1 cellular context compared by ENCODE assay signal in the genomic region with DNA sequence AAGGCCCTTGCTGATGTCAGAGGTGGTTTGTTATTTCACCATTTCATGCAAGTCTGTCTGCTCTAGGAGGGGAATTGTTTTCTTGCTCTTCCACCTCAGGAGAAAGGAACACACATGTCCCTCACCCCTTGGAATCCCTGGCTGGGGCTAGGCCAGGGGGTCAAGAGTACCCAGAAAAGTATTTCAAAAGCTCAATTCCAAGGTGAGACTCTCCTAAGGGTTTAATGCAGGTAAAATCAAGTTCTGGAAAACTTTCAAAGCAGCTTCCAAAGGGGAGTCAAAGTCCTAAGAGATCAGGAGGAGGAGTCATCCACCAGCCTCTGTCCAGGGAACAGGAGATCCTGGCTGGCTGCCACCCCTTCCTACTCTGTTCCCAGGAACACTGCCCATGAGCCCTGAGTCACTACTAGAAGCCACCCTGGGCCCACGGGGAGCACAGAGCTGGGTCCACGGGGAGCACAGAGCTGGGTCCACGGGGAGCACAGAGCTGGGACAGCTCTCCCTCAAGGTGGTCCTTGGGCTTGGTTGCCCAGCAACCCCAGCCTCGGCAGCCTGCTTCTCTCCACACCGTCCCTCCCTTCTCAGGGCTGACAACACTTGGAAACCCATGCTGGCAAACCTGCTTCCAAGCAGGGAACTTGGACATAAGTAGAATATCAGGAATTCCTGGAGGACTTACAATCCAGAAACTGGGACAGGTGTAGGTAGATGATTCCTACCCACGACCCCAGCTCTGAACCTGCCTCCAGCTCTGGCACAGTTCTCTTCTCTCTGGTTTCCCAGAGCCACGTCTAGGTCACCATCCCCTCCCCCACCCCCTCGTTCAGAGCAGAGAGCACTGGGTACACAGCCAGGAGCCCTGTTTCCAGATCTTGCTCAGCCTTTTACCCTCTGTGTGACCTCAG.
TF ChIP-seq lines count a peak whose summit lies in the region.

No MANE protein-coding gene starts in this region.

TF ChIP-seq in HepG2, 621 proteins besides CTCF, POLR2A, EP300 and RAD21 (continued from another document and continues in another):
- TF ChIP-seq CREM (IDR thresholded peaks at IDR 0.05) (no peak; the same call in 1 of the 2 replicates), CREM (CRISPR knock-in tag; IDR thresholded peaks at IDR 0.05) (no peak), YEATS2 (CRISPR knock-in tag; IDR thresholded peaks at IDR 0.05; ENCODE audit: borderline replicate concordance) (peak; percentile 29; the same call in 1 of the 2 replicates), ZNF337 (CRISPR knock-in tag; IDR thresholded peaks at IDR 0.05; ENCODE audit: borderline replicate concordance, low read depth) (no peak), ZNF230 (CRISPR knock-in tag; IDR thresholded peaks at IDR 0.05) (no peak), REXO4 (CRISPR knock-in tag; IDR thresholded peaks at IDR 0.05; ENCODE audit: borderline replicate concordance) (no peak), MAZ (IDR thresholded peaks at IDR 0.05; ENCODE audit: borderline replicate concordance, low read depth, low read length) (0 out of 2 replicates have a peak, but pooled peaks have one; percentile 28), MAZ (CRISPR knock-in tag; IDR thresholded peaks at IDR 0.05; ENCODE audit: low read depth) (0 out of 2 replicates have a peak, but pooled peaks have one; percentile 14), SOX6 (IDR thresholded peaks at IDR 0.05) (no peak), SOX6 (CRISPR knock-in tag; IDR thresholded peaks at IDR 0.05) (peak; percentile 43; the same call in 1 of the 2 replicates), ZNF7 (CRISPR knock-in tag; IDR thresholded peaks at IDR 0.05) (no peak), RFXAP (CRISPR knock-in tag; IDR thresholded peaks at IDR 0.05; ENCODE audit: borderline replicate concordance) (peak; percentile 47; the same call in 1 of the 2 replicates), SMARCC2 (IDR thresholded peaks at IDR 0.05) (no peak), KAT7 (CRISPR knock-in tag; IDR thresholded peaks at IDR 0.05; ENCODE audit: borderline replicate concordance) (peak; percentile 79; the same call in 1 of the 2 replicates), ZBTB7A (CRISPR knock-in tag; IDR thresholded peaks at IDR 0.05) (peak; percentile 60; the same call in 1 of the 2 replicates), ZFP1 (CRISPR knock-in tag; IDR thresholded peaks at IDR 0.05) (no peak), KMT2A (CRISPR knock-in tag; IDR thresholded peaks at IDR 0.05) (no peak), SP5 (CRISPR knock-in tag; IDR thresholded peaks at IDR 0.05; ENCODE audit: borderline replicate concordance, low read depth) (peak; percentile 75), HNRNPK (IDR thresholded peaks at IDR 0.05; ENCODE audit: low read depth, low read length, poor library complexity, severe bottlenecking) (no peak), HNF4A (CRISPR knock-in tag; IDR thresholded peaks at IDR 0.05) (peak; percentile 66), ZNF816 (CRISPR knock-in tag; IDR thresholded peaks at IDR 0.05; ENCODE audit: borderline replicate concordance) (no peak), ZNF772 (CRISPR knock-in tag; IDR thresholded peaks at IDR 0.05) (0 out of 2 replicates have a peak, but pooled peaks have one; percentile 17), THAP11 (CRISPR knock-in tag; IDR thresholded peaks at IDR 0.05) (peak; percentile 54; the same call in 1 of the 2 replicates), ZNF354B (CRISPR knock-in tag; IDR thresholded peaks at IDR 0.05) (0 out of 2 replicates have a peak, but pooled peaks have one; percentile 40), IRX3 (CRISPR knock-in tag; IDR thresholded peaks at IDR 0.05; ENCODE audit: borderline replicate concordance, low read depth) (no peak)
- TF ChIP-seq, protein P1, sequence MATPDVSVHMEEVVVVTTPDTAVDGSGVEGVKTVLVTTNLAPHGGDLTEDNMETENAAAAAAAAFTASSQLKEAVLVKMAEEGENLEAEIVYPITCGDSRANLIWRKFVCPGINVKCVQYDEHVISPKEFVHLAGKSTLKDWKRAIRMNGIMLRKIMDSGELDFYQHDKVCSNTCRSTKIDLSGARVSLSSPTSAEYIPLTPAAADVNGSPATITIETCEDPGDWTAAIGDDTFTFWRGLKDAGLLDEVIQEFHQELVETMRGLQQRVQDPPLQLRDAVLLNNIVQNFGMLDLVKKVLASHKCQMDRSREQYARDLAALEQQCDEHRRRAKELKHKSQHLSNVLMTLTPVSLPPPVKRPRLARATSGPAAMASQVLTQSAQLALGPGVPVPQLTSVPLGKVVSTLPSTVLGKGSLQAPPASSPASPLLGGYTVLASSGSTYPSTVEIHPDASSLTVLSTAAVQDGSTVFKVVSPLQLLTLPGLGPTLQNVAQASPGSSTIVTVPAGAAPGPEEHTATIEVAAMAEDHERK (CRISPR knock-in tag; IDR thresholded peaks at IDR 0.05; ENCODE audit: low read depth) = no peak
- TF ChIP-seq, protein P2, sequence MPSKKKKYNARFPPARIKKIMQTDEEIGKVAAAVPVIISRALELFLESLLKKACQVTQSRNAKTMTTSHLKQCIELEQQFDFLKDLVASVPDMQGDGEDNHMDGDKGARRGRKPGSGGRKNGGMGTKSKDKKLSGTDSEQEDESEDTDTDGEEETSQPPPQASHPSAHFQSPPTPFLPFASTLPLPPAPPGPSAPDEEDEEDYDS (CRISPR knock-in tag; IDR thresholded peaks at IDR 0.05) = no peak
- TF ChIP-seq, protein P3, sequence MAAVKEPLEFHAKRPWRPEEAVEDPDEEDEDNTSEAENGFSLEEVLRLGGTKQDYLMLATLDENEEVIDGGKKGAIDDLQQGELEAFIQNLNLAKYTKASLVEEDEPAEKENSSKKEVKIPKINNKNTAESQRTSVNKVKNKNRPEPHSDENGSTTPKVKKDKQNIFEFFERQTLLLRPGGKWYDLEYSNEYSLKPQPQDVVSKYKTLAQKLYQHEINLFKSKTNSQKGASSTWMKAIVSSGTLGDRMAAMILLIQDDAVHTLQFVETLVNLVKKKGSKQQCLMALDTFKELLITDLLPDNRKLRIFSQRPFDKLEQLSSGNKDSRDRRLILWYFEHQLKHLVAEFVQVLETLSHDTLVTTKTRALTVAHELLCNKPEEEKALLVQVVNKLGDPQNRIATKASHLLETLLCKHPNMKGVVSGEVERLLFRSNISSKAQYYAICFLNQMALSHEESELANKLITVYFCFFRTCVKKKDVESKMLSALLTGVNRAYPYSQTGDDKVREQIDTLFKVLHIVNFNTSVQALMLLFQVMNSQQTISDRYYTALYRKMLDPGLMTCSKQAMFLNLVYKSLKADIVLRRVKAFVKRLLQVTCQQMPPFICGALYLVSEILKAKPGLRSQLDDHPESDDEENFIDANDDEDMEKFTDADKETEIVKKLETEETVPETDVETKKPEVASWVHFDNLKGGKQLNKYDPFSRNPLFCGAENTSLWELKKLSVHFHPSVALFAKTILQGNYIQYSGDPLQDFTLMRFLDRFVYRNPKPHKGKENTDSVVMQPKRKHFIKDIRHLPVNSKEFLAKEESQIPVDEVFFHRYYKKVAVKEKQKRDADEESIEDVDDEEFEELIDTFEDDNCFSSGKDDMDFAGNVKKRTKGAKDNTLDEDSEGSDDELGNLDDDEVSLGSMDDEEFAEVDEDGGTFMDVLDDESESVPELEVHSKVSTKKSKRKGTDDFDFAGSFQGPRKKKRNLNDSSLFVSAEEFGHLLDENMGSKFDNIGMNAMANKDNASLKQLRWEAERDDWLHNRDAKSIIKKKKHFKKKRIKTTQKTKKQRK (IDR thresholded peaks at IDR 0.05; ENCODE audit: low read length) = no peak
- TF ChIP-seq, protein P4, sequence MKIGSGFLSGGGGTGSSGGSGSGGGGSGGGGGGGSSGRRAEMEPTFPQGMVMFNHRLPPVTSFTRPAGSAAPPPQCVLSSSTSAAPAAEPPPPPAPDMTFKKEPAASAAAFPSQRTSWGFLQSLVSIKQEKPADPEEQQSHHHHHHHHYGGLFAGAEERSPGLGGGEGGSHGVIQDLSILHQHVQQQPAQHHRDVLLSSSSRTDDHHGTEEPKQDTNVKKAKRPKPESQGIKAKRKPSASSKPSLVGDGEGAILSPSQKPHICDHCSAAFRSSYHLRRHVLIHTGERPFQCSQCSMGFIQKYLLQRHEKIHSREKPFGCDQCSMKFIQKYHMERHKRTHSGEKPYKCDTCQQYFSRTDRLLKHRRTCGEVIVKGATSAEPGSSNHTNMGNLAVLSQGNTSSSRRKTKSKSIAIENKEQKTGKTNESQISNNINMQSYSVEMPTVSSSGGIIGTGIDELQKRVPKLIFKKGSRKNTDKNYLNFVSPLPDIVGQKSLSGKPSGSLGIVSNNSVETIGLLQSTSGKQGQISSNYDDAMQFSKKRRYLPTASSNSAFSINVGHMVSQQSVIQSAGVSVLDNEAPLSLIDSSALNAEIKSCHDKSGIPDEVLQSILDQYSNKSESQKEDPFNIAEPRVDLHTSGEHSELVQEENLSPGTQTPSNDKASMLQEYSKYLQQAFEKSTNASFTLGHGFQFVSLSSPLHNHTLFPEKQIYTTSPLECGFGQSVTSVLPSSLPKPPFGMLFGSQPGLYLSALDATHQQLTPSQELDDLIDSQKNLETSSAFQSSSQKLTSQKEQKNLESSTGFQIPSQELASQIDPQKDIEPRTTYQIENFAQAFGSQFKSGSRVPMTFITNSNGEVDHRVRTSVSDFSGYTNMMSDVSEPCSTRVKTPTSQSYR (CRISPR knock-in tag; IDR thresholded peaks at IDR 0.05; ENCODE audit: borderline replicate concordance) = peak; percentile 52; the same call in 1 of the 2 replicates
- TF ChIP-seq, protein P5, sequence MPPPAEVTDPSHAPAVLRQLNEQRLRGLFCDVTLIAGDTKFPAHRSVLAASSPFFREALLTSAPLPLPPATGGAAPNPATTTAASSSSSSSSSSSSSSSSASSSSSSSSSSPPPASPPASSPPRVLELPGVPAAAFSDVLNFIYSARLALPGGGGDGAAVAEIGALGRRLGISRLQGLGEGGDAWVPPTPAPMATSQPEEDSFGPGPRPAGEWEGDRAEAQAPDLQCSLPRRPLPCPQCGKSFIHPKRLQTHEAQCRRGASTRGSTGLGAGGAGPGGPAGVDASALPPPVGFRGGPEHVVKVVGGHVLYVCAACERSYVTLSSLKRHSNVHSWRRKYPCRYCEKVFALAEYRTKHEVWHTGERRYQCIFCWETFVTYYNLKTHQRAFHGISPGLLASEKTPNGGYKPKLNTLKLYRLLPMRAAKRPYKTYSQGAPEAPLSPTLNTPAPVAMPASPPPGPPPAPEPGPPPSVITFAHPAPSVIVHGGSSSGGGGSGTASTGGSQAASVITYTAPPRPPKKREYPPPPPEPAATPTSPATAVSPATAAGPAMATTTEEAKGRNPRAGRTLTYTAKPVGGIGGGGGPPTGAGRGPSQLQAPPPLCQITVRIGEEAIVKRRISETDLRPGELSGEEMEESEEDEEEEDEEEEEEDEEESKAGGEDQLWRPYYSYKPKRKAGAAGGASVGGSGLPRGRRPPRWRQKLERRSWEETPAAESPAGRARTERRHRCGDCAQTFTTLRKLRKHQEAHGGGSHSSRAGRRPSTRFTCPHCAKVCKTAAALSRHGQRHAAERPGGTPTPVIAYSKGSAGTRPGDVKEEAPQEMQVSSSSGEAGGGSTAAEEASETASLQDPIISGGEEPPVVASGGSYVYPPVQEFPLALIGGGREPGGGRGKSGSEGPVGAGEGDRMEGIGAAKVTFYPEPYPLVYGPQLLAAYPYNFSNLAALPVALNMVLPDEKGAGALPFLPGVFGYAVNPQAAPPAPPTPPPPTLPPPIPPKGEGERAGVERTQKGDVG (CRISPR knock-in tag; IDR thresholded peaks at IDR 0.05; ENCODE audit: borderline replicate concordance) = no peak
- TF ChIP-seq, protein P6, sequence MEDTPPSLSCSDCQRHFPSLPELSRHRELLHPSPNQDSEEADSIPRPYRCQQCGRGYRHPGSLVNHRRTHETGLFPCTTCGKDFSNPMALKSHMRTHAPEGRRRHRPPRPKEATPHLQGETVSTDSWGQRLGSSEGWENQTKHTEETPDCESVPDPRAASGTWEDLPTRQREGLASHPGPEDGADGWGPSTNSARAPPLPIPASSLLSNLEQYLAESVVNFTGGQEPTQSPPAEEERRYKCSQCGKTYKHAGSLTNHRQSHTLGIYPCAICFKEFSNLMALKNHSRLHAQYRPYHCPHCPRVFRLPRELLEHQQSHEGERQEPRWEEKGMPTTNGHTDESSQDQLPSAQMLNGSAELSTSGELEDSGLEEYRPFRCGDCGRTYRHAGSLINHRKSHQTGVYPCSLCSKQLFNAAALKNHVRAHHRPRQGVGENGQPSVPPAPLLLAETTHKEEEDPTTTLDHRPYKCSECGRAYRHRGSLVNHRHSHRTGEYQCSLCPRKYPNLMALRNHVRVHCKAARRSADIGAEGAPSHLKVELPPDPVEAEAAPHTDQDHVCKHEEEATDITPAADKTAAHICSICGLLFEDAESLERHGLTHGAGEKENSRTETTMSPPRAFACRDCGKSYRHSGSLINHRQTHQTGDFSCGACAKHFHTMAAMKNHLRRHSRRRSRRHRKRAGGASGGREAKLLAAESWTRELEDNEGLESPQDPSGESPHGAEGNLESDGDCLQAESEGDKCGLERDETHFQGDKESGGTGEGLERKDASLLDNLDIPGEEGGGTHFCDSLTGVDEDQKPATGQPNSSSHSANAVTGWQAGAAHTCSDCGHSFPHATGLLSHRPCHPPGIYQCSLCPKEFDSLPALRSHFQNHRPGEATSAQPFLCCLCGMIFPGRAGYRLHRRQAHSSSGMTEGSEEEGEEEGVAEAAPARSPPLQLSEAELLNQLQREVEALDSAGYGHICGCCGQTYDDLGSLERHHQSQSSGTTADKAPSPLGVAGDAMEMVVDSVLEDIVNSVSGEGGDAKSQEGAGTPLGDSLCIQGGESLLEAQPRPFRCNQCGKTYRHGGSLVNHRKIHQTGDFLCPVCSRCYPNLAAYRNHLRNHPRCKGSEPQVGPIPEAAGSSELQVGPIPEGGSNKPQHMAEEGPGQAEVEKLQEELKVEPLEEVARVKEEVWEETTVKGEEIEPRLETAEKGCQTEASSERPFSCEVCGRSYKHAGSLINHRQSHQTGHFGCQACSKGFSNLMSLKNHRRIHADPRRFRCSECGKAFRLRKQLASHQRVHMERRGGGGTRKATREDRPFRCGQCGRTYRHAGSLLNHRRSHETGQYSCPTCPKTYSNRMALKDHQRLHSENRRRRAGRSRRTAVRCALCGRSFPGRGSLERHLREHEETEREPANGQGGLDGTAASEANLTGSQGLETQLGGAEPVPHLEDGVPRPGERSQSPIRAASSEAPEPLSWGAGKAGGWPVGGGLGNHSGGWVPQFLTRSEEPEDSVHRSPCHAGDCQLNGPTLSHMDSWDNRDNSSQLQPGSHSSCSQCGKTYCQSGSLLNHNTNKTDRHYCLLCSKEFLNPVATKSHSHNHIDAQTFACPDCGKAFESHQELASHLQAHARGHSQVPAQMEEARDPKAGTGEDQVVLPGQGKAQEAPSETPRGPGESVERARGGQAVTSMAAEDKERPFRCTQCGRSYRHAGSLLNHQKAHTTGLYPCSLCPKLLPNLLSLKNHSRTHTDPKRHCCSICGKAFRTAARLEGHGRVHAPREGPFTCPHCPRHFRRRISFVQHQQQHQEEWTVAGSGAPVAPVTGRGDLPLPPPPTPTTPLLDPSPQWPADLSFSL (CRISPR knock-in tag; IDR thresholded peaks at IDR 0.05) = peak; percentile 32; the same call in 1 of the 2 replicates
- TF ChIP-seq, protein P7, sequence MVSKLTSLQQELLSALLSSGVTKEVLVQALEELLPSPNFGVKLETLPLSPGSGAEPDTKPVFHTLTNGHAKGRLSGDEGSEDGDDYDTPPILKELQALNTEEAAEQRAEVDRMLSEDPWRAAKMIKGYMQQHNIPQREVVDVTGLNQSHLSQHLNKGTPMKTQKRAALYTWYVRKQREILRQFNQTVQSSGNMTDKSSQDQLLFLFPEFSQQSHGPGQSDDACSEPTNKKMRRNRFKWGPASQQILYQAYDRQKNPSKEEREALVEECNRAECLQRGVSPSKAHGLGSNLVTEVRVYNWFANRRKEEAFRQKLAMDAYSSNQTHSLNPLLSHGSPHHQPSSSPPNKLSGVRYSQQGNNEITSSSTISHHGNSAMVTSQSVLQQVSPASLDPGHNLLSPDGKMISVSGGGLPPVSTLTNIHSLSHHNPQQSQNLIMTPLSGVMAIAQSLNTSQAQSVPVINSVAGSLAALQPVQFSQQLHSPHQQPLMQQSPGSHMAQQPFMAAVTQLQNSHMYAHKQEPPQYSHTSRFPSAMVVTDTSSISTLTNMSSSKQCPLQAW (CRISPR knock-in tag; IDR thresholded peaks at IDR 0.05) = no peak
